11 cellular contexts compared by ENCODE assay signal in the genomic region with DNA sequence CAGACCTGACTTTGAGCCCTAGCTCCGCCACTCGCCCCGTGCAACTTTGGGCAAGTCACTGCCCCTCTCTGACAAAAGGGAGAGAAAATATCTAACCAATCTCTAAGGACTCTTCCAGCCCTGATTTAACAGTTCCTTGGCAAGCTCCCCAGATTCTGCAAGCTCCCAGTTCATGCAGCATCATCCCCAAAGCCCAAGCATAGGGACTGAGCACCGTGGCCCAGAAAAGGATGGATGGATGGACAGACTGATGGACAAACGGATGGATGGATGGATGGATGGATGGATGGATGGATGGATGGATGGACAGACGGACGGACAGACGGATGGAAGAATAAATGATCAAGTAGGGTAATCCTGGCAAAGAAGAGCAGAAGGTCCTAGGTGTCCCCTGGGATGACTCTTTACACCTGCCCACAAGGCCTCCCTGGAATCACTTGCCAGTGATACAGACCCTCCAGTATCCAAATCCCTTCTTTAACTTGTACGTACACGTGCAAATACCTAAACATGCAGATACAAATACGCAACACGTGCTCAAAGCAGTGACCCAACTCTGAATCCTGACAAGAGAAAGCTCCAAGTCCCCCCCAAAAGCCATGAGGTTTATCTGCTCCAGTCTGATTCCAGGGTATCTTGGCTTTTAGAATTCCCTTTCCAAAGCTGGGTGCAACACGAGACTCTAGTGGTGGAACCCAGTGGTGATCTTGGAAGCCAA. TPM values are rescaled to one million over a fixed set of nuclear protein-coding genes. Genes with fewer than 3 reads are reported as not detected.
DNase-seq lines count a peak whose midpoint lies in the region; ATAC-seq and TF ChIP-seq lines count a peak whose summit lies in the region.
"Had no signal": no experiment of that assay in that cellular context is flagged by ENCODE, and none has a peak within 500 bp of the region (broad histone marks: within the 10 kb centered on the region; RNA-seq: fewer than 3 reads in every experiment).

No MANE protein-coding gene starts in this region.

- no peaks in the 10 kb centered on the region for H3K36me3 Mint-ChIP-seq in natural killer cell
- H3K36me3 Mint-ChIP-seq in natural killer cell treated with Interleukin-12 subunit alpha and Interleukin-12 subunit beta and Interleukin-15 and Interleukin-18, amount 100 ng/mL, for 72 hours: no peaks in the 10 kb centered on the region
- H3K36me3 Mint-ChIP-seq in central memory CD8-positive, alpha-beta T cell (ENCODE audit: insufficient read depth): peaks cover 23% of the 10 kb centered on the region
- no peaks in the 10 kb centered on the region for H3K36me3 Mint-ChIP-seq in mesothelial cell of epicardium

- no peaks in the 10 kb centered on the region for H3K27me3 ChIP-seq in upper lobe of right lung

- ATAC-seq in natural killer cell: no peak
- no peak for ATAC-seq in natural killer cell treated with Interleukin-12 subunit alpha and Interleukin-12 subunit beta and Interleukin-15 and Interleukin-18, amount 100 ng/mL, for 72 hours
- no peak for ATAC-seq in central memory CD8-positive, alpha-beta T cell (replicated peaks; ENCODE audit: extremely low read depth, poor library complexity, severe bottlenecking)
- ATAC-seq in GM18502 (IDR thresholded peaks at IDR 0.05; ENCODE audit: poor library complexity, unreplicated experiment): no peak
- no peak for ATAC-seq in upper lobe of right lung
- ATAC-seq in HG02798 (IDR thresholded peaks at IDR 0.05; ENCODE audit: poor library complexity, unreplicated experiment): no peak
- no peak for ATAC-seq in HG03521 (IDR thresholded peaks at IDR 0.05; ENCODE audit: unreplicated experiment)

- peak overlapping the region; percentile 54 to 56 for H3K27ac Mint-ChIP-seq in natural killer cell
- H3K27ac Mint-ChIP-seq in natural killer cell treated with Interleukin-12 subunit alpha and Interleukin-12 subunit beta and Interleukin-15 and Interleukin-18, amount 100 ng/mL, for 72 hours: peak overlapping the region in 1 of 2 donors; percentile 64
- H3K27ac Mint-ChIP-seq in central memory CD8-positive, alpha-beta T cell (ENCODE audit: low read depth): peak overlapping the region; percentile 71
- peak overlapping the region; percentile 80 for H3K27ac Mint-ChIP-seq in mesothelial cell of epicardium

- DNase-seq in natural killer cell: no peak
- no peak for DNase-seq in natural killer cell treated with Interleukin-12 subunit alpha and Interleukin-12 subunit beta and Interleukin-15 and Interleukin-18, amount 100 ng/mL, for 72 hours (ENCODE audit: low spot score)
- no peak for DNase-seq in central memory CD8-positive, alpha-beta T cell (ENCODE audit: low spot score in 2 of 2)
- no peak for DNase-seq in mesothelial cell of epicardium (ENCODE audit: low spot score in 2 of 2, unreplicated experiment in 2 of 2)
- no peak for DNase-seq in upper lobe of right lung
- DNase-seq: AML-193, GDM1, NCI-H1417 treated with DMSO at 0.1 percent for 48 hours had no signal

- H3K9me3 Mint-ChIP-seq in natural killer cell (no peaks in the 10 kb centered on the region), mesothelial cell of epicardium (no peaks in the 10 kb centered on the region)
- H3K9me3 Mint-ChIP-seq in natural killer cell treated with Interleukin-12 subunit alpha and Interleukin-12 subunit beta and Interleukin-15 and Interleukin-18, amount 100 ng/mL, for 72 hours: no peaks in the 10 kb centered on the region
- no peaks in the 10 kb centered on the region for H3K9me3 Mint-ChIP-seq in central memory CD8-positive, alpha-beta T cell

- no peaks in the 10 kb centered on the region for H3K27me3 Mint-ChIP-seq in natural killer cell (ENCODE audit: low read depth in 2 of 2)
- H3K27me3 Mint-ChIP-seq in natural killer cell treated with Interleukin-12 subunit alpha and Interleukin-12 subunit beta and Interleukin-15 and Interleukin-18, amount 100 ng/mL, for 72 hours: no peaks in the 10 kb centered on the region
- H3K27me3 Mint-ChIP-seq in central memory CD8-positive, alpha-beta T cell: no peaks in the 10 kb centered on the region
- no peaks in the 10 kb centered on the region for H3K27me3 Mint-ChIP-seq in mesothelial cell of epicardium (ENCODE audit: low read depth)

- no peaks in the 10 kb centered on the region for H3K9me3 ChIP-seq in upper lobe of right lung

- peaks cover 62 to 72% of the 10 kb centered on the region in 2 donors for H3K4me1 Mint-ChIP-seq in natural killer cell
- H3K4me1 Mint-ChIP-seq in natural killer cell treated with Interleukin-12 subunit alpha and Interleukin-12 subunit beta and Interleukin-15 and Interleukin-18, amount 100 ng/mL, for 72 hours (ENCODE audit: low read depth in 2 of 2): peaks cover 42 to 55% of the 10 kb centered on the region in 2 donors
- H3K4me1 Mint-ChIP-seq in central memory CD8-positive, alpha-beta T cell: peaks cover 73% of the 10 kb centered on the region
- peaks cover 48% of the 10 kb centered on the region for H3K4me1 Mint-ChIP-seq in mesothelial cell of epicardium

- intact Hi-C loops in natural killer cell (cut with micrococcal nuclease): no loop called here
- intact Hi-C loops in upper lobe of right lung (cut with DNase I): no loop called here

- H3K4me3 ChIP-seq in upper lobe of right lung: no peak overlapping the region

- H3K4me3 Mint-ChIP-seq in natural killer cell (peak overlapping the region; percentile 6), mesothelial cell of epicardium (no peak overlapping the region)
- H3K4me3 Mint-ChIP-seq in natural killer cell treated with Interleukin-12 subunit alpha and Interleukin-12 subunit beta and Interleukin-15 and Interleukin-18, amount 100 ng/mL, for 72 hours: no peak overlapping the region
- H3K4me3 Mint-ChIP-seq in central memory CD8-positive, alpha-beta T cell: peak overlapping the region; percentile 2

- TF ChIP-seq CTCF in natural killer cell (IDR thresholded peaks at IDR 0.05) (no peak), mesothelial cell of epicardium (IDR thresholded peaks at IDR 0.05; ENCODE audit: unreplicated experiment) (no peak), upper lobe of right lung (IDR thresholded peaks at IDR 0.05) (no peak)

- no peak overlapping the region for H3K27ac ChIP-seq in upper lobe of right lung

- H3K36me3 ChIP-seq in upper lobe of right lung: no peaks in the 10 kb centered on the region

- peaks cover 50% of the 10 kb centered on the region for H3K4me1 ChIP-seq in upper lobe of right lung

RNA-seq across cellular contexts. Expression of gene IFFO2, which starts 16.0 kb away (rescaled TPM):
- 100 to 1,000 TPM in 1 of 3 donors, 10 to 100 TPM in 2; 52.4 to 105 (median 66.5) TPM for total RNA-seq in natural killer cell
- 10 to 100 TPM; 23.5 to 44.2 TPM for total RNA-seq in natural killer cell treated with Interleukin-12 subunit alpha and Interleukin-12 subunit beta and Interleukin-15 and Interleukin-18, amount 100 ng/mL, for 72 hours
- 7.8 to 10.4 TPM (median 9.1 TPM) in 3 replicates for total RNA-seq in mesothelial cell of epicardium
- 15.4 TPM for total RNA-seq in upper lobe of right lung

RNA-seq across cellular contexts. Expression of gene ALDH4A1, which starts 38.1 kb away (rescaled TPM):
- total RNA-seq in natural killer cell: 1 to 10 TPM; 3.4 to 4.1 (median 3.7) TPM
- total RNA-seq in natural killer cell treated with Interleukin-12 subunit alpha and Interleukin-12 subunit beta and Interleukin-15 and Interleukin-18, amount 100 ng/mL, for 72 hours: 1 to 10 TPM; 4.4 to 5.7 TPM
- 10.7 to 11.5 TPM (median 11.5 TPM) in 3 replicates for total RNA-seq in mesothelial cell of epicardium
- total RNA-seq in upper lobe of right lung: 11.8 TPM

Comparison
In these comparisons a context has a peak if more than half of its experiments do, and no peak if none do; other contexts are left out.
1. H3K4me3 Mint-ChIP-seq: peak in natural killer cell (single experiment) and central memory CD8-positive, alpha-beta T cell (single experiment); none in natural killer cell treated with Interleukin-12 subunit alpha and Interleukin-12 subunit beta and Interleukin-15 and Interleukin-18, amount 100 ng/mL, for 72 hours (single experiment) and mesothelial cell of epicardium (single experiment).